ENCODE assay signal across 1 cellular context in the genomic region with DNA sequence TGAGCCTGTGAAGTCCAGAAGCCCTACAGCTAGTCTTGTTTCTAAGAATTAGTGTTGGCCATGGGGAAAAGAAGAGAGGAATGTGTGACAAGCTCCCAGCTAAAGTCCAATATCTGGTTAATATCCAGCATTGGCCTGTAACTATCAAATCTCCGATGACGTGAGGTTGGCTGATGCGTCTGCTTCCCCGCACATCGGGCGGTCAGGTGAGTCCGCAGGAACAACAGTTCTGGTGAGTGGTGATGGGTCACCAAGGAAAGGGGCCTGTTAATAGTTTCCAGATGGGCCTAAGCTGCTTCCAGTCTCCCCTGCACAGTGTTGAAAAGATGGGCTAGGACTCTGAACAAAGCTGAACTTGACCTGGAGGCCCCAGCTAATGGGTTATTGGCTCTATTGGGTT.
TF ChIP-seq lines count a peak whose summit lies in the region.

No MANE protein-coding gene starts in this region.

TF ChIP-seq in IMR-90, 13 proteins besides CTCF, POLR2A, EP300 and RAD21:
- TF ChIP-seq CEBPB (IDR thresholded peaks at IDR 0.05; ENCODE audit: low read depth, low read length) (no peak), BHLHE40 (IDR thresholded peaks at IDR 0.05; ENCODE audit: low read depth, low read length) (no peak), CHD1 (IDR thresholded peaks at IDR 0.05; ENCODE audit: low read depth, low read length) (no peak), RFX5 (IDR thresholded peaks at IDR 0.05; ENCODE audit: low read depth, low read length) (no peak), FOS (IDR thresholded peaks at IDR 0.05; ENCODE audit: low read depth, low read length) (no peak), MAZ (IDR thresholded peaks at IDR 0.05; ENCODE audit: borderline replicate concordance, low read depth, low read length) (no peak), MAFK (IDR thresholded peaks at IDR 0.05; ENCODE audit: low read depth, low read length) (no peak), SMC3 (IDR thresholded peaks at IDR 0.05; ENCODE audit: low read depth, low read length) (no peak), MXI1 (IDR thresholded peaks at IDR 0.05; ENCODE audit: borderline replicate concordance, low read depth, low read length) (no peak), NFE2L2 (IDR thresholded peaks at IDR 0.05; ENCODE audit: low read depth, low read length) (no peak), RCOR1 (IDR thresholded peaks at IDR 0.05; ENCODE audit: insufficient replicate concordance, low read length) (no peak)
- TF ChIP-seq, protein P1, sequence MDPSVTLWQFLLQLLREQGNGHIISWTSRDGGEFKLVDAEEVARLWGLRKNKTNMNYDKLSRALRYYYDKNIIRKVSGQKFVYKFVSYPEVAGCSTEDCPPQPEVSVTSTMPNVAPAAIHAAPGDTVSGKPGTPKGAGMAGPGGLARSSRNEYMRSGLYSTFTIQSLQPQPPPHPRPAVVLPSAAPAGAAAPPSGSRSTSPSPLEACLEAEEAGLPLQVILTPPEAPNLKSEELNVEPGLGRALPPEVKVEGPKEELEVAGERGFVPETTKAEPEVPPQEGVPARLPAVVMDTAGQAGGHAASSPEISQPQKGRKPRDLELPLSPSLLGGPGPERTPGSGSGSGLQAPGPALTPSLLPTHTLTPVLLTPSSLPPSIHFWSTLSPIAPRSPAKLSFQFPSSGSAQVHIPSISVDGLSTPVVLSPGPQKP (IDR thresholded peaks at IDR 0.05; ENCODE audit: borderline replicate concordance, low read depth, low read length): no peak
- TF ChIP-seq, protein P2, sequence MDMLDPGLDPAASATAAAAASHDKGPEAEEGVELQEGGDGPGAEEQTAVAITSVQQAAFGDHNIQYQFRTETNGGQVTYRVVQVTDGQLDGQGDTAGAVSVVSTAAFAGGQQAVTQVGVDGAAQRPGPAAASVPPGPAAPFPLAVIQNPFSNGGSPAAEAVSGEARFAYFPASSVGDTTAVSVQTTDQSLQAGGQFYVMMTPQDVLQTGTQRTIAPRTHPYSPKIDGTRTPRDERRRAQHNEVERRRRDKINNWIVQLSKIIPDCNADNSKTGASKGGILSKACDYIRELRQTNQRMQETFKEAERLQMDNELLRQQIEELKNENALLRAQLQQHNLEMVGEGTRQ (IDR thresholded peaks at IDR 0.05; ENCODE audit: low read depth, low read length): no peak
